Comparison of ENCODE assay signal across 14 cellular contexts in the genomic region with DNA sequence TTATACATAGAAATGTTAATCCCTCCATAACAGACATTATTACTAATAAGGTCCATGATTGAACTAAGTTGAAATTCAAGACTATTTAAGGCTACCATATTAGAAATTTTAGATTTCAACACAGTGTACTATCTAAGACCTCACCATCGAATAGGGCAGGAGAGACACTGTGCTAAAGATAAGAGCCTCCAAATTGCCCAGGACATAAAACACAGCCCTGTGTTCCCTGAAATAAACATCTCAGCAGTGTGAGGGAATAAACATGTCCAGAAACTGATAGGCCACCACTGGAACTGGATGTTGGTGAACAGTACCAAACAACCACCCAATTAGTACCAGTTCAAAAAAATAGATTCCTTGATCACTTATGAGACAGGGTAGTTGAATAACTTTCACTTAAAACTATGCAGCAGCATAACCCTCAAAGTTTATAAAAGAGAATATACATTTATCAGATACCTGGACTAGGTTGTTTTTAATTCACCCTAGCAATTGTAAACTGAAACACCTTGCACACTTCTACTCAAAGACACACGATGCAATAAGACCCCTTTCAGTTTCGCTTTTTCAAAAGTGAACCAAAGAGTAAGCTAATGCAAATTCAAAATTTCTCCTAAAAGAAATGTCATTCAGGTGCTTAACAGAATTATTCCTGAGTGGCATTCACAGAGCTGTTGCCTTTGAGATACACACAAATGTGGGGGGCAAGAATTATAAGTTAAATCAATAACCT. TPM values are rescaled to one million over a fixed set of nuclear protein-coding genes. Genes with fewer than 3 reads are reported as not detected.
DNase-seq lines count a peak whose midpoint lies in the region; ATAC-seq, FAIRE-seq and TF ChIP-seq lines count a peak whose summit lies in the region.
"Had no signal": no experiment of that assay in that cellular context is flagged by ENCODE, and none has a peak within 500 bp of the region (broad histone marks: within the 10 kb centered on the region; RNA-seq: fewer than 3 reads in every experiment).

No MANE protein-coding gene starts in this region.

- H3K27me3 ChIP-seq in MM.1S (replicated peaks; ENCODE audit: insufficient read depth, low read length) (no peaks in the 10 kb centered on the region), heart right ventricle (no peaks in the 10 kb centered on the region)

- no peak overlapping the region for H2AFZ ChIP-seq in MM.1S (ENCODE audit: low read length)
- H2AFZ ChIP-seq: GM23248 had no signal

- H3K4me2 ChIP-seq in MM.1S (ENCODE audit: low read depth, low read length): peak overlapping the region; percentile 48

- no peaks in the 10 kb centered on the region for H3K9me3 ChIP-seq in MM.1S (replicated peaks; ENCODE audit: insufficient read depth, low read length)
- H3K9me3 ChIP-seq in heart right ventricle: no peaks in the 10 kb centered on the region

- no peaks in the 10 kb centered on the region for H3K9me3 Mint-ChIP-seq in activated T-cell treated with anti-CD3 and anti-CD28 coated beads, Interleukin-2, amount 50 U/mL, for 4 hours
- H3K9me3 Mint-ChIP-seq: CD4-positive, alpha-beta T cell had no signal

- H3K36me3 Mint-ChIP-seq in activated T-cell treated with anti-CD3 and anti-CD28 coated beads, Interleukin-2, amount 50 U/mL, for 4 hours (ENCODE audit: insufficient read depth): peaks cover 21% of the 10 kb centered on the region

- H4K20me1 ChIP-seq in MM.1S (ENCODE audit: insufficient read depth, low read length): no peaks in the 10 kb centered on the region

- peak overlapping the region; percentile 23 for H3K4me3 ChIP-seq in MM.1S (ENCODE audit: low read length)
- H3K4me3 ChIP-seq in heart right ventricle: no peak overlapping the region
- H3K4me3 ChIP-seq: GM23248 had no signal

- no peak for DNase-seq in GM18507 (ENCODE audit: extremely low spot score, insufficient read length, low read depth)
- DNase-seq in MM.1S: peak; percentile 59
- DNase-seq in heart right ventricle: no peak
- DNase-seq in activated T-cell treated with anti-CD3 and anti-CD28 coated beads, Interleukin-2, amount 50 U/mL, for 4 hours: no peak
- DNase-seq: amygdala; CD4-positive, alpha-beta T cell; GM23248; mammary epithelial cell; NCI-H1436; NCI-H524; T1000 had no signal

- no peak overlapping the region for H3K4me3 Mint-ChIP-seq in activated T-cell treated with anti-CD3 and anti-CD28 coated beads, Interleukin-2, amount 50 U/mL, for 4 hours
- H3K4me3 Mint-ChIP-seq: CD4-positive, alpha-beta T cell had no signal

- 82 to 83% methylated on average over 3 of the region's 3 CpGs for WGBS in heart right ventricle, 2 donors

- ATAC-seq in GM21529 (IDR thresholded peaks at IDR 0.05; ENCODE audit: unreplicated experiment) (peak; percentile 46), heart right ventricle (peak in 6 of 8 donors; percentile 44 to 92 (median 56)), HG02623 (IDR thresholded peaks at IDR 0.05; ENCODE audit: unreplicated experiment) (no peak), GM21619 (IDR thresholded peaks at IDR 0.05; ENCODE audit: unreplicated experiment) (no peak)
- ATAC-seq in activated T-cell treated with anti-CD3 and anti-CD28 coated beads, Interleukin-2, amount 50 U/mL, for 4 hours: no peak

- peak; percentile 63 for FAIRE-seq in GM18507 (lab: Jason Lieb, UNC)

- TF ChIP-seq CTCF in MM.1S (IDR thresholded peaks at IDR 0.05; ENCODE audit: low read length): no peak
- no peak for TF ChIP-seq CTCF in heart right ventricle (IDR thresholded peaks at IDR 0.05)

- H3K4me1 ChIP-seq in MM.1S (ENCODE audit: low read length) (0 out of 2 replicates have a peak, but pooled peaks cover 5% of the 10 kb centered on the region), heart right ventricle (peaks cover 0 to 36% (median 0%) of the 10 kb centered on the region in 9 donors)

- no peaks in the 10 kb centered on the region for H3K27me3 Mint-ChIP-seq in activated T-cell treated with anti-CD3 and anti-CD28 coated beads, Interleukin-2, amount 50 U/mL, for 4 hours (ENCODE audit: low read depth)
- H3K27me3 Mint-ChIP-seq: CD4-positive, alpha-beta T cell had no signal

- no peaks in the 10 kb centered on the region for H3F3A ChIP-seq in MM.1S (ENCODE audit: insufficient read depth, low read length)

- peaks cover 15% of the 10 kb centered on the region for H3K79me2 ChIP-seq in MM.1S (ENCODE audit: low read length)

- H3K36me3 ChIP-seq in MM.1S (replicated peaks; ENCODE audit: insufficient read depth, low read length): no peaks in the 10 kb centered on the region; the same call in 1 of the 2 replicates
- peaks cover 0 to 83% (median 19%) of the 10 kb centered on the region in 9 donors for H3K36me3 ChIP-seq in heart right ventricle

- H3K27ac ChIP-seq in MM.1S (ENCODE audit: low read length) (peak overlapping the region; percentile 20; the same call in 1 of the 2 replicates), heart right ventricle (peak overlapping the region in 5 of 10 donors; percentile 3 to 41 (median 7))
- H3K27ac ChIP-seq: GM23248 had no signal

- H3K9me2 ChIP-seq in MM.1S (replicated peaks; ENCODE audit: insufficient read depth, low read length): no peaks in the 10 kb centered on the region

- H3K4me1 Mint-ChIP-seq in activated T-cell treated with anti-CD3 and anti-CD28 coated beads, Interleukin-2, amount 50 U/mL, for 4 hours (ENCODE audit: low read depth): peaks cover 13% of the 10 kb centered on the region

- intact Hi-C loops in heart right ventricle (cut with DNase I): no loop called here

- H3K9ac ChIP-seq in MM.1S (ENCODE audit: low read length): no peak overlapping the region
- H3K9ac ChIP-seq: GM23248 had no signal

RNA-seq across cellular contexts. Expression of a gene that starts 34.3 kb away (rescaled TPM):
- total RNA-seq in heart right ventricle: 100 to 1,000 TPM in 9 of 10 donors, 10 to 100 TPM in 1; 72.2 to 174 (median 136) TPM
- 10 to 100 TPM; 29.2 to 43.9 TPM for polyA plus RNA-seq in heart right ventricle
- 1 to 10 TPM; 3.7 to 4.8 (median 4.4) TPM for total RNA-seq in activated T-cell treated with anti-CD3 and anti-CD28 coated beads, Interleukin-2, amount 50 U/mL, for 4 hours

Comparison
In these comparisons a context has a peak if more than half of its experiments do, and no peak if none do; other contexts are left out.
1. ATAC-seq: peak in GM21529 (single experiment) and heart right ventricle (6 of 8); none in HG02623 (single experiment), activated T-cell treated with anti-CD3 and anti-CD28 coated beads, Interleukin-2, amount 50 U/mL, for 4 hours (0 of 2) and GM21619 (single experiment).
2. RNA of a gene that starts 34.3 kb away (total RNA-seq): 72.2 to 174 TPM in heart right ventricle; 3.7 to 4.8 TPM in activated T-cell treated with anti-CD3 and anti-CD28 coated beads, Interleukin-2, amount 50 U/mL, for 4 hours; every median in the first group is over 10 times any median in the second.